24 cellular contexts compared by ENCODE assay signal in the genomic region with DNA sequence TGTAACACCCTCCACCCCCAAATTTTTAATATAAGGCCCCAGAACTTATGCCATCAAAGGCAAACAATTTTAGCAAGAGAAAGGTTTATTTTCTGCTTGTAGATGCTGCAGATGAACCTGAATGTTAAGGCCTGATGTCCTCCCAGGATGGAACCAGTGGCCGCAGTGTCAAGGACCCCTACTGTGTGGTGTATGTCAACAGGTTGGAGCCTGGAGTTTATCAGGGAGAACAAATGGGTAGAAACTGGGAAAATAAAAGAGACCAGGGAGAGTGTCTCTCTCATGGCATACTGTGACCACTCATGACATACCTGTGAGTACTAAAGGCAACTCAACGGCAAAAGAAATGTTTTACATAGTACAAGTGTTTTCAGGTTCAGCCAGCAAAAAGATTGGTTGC.
"Had no signal": no experiment of that assay in that cellular context is flagged by ENCODE, and none has a peak within 500 bp of the region (broad histone marks: within the 10 kb centered on the region; RNA-seq: fewer than 3 reads in every experiment).

No MANE protein-coding gene starts in this region.

- H3K9ac ChIP-seq: neural progenitor cell, parathyroid adenoma had no signal

- H3K9me3 ChIP-seq: ovary, psoas muscle, right lobe of liver, sigmoid colon, stomach, thoracic aorta, thyroid gland, tibial nerve, upper lobe of left lung, vagina had no signal

- H3K4me2 ChIP-seq: neural progenitor cell had no signal

- H3K79me2 ChIP-seq: parathyroid adenoma had no signal

- H3K4me3 ChIP-seq: neural progenitor cell, ovary, psoas muscle, right lobe of liver, sigmoid colon, stomach, thoracic aorta, thyroid gland, tibial nerve, upper lobe of left lung, vagina had no signal

- H2AFZ ChIP-seq: neural progenitor cell, parathyroid adenoma had no signal

- ATAC-seq: psoas muscle; right cardiac atrium; right lobe of liver; stimulated activated effector memory CD8-positive, alpha-beta T cell treated with anti-CD3 and anti-CD28 coated beads, Interleukin-12 subunit alpha, Interleukin-12 subunit beta, amount 100 ng/mL, for 72 hours; stimulated activated naive B cell treated with anti-CD40 and anti-IgM and Interleukin-4, amounts not matched to agents 10 μg/mL and 1 μg/mL and 100 μg/mL, for 72 hours had no signal

- H3K27me3 ChIP-seq: neural progenitor cell, ovary, right lobe of liver, sigmoid colon, stomach, thyroid gland, tibial nerve, upper lobe of left lung, vagina had no signal

- FAIRE-seq: small intestine, urothelium cell line had no signal

- H3K36me3 ChIP-seq: neural progenitor cell, ovary, right lobe of liver, sigmoid colon, stomach, thoracic aorta, thyroid gland, tibial nerve, upper lobe of left lung, vagina had no signal

- H3K27ac ChIP-seq: neural progenitor cell, ovary, parathyroid adenoma, psoas muscle, right lobe of liver, sigmoid colon, stomach, thoracic aorta, thyroid gland, tibial nerve, upper lobe of left lung, vagina had no signal

- H3K4me1 ChIP-seq: psoas muscle, right lobe of liver, sigmoid colon, stomach, thyroid gland, tibial nerve, upper lobe of left lung, vagina had no signal

- DNase-seq: occipital lobe; ovary; posterior cingulate gyrus; psoas muscle; right cardiac atrium; sigmoid colon; small intestine; stimulated activated CD4-positive, alpha-beta T cell treated with anti-CD3 and anti-CD28 coated beads, Interleukin-15, amount 100 ng/mL, for 24 hours; stimulated activated CD4-positive, alpha-beta T cell treated with anti-CD3 and anti-CD28 coated beads, Interleukin-2, amount 100 ng/mL, for 24 hours; stimulated activated CD4-positive, alpha-beta T cell treated with anti-CD3 and anti-CD28 coated beads, Interleukin-2, amount 100 ng/mL, for 48 hours; stimulated activated CD4-positive, alpha-beta T cell treated with anti-CD3 and anti-CD28 coated beads, Interleukin-4, amount 100 ng/mL, for 24 hours; stimulated activated naive B cell treated with anti-CD40 and anti-IgM and Interleukin-4, amounts not matched to agents 10 μg/mL and 1 μg/mL and 100 μg/mL, for 72 hours; stimulated activated naive CD4-positive, alpha-beta T cell treated with Interleukin-2 at 50 U/mL for 16 hours; stomach; thyroid gland; upper lobe of left lung had no signal
